ENCODE assay signal across 1 cellular context in genomic region chr5:56350030-56350594, GRCh38.
TF ChIP-seq lines count a peak whose summit lies in the region.

No MANE protein-coding gene starts in this region.

TF ChIP-seq in SK-N-SH, 30 proteins besides CTCF, POLR2A, EP300 and RAD21 (continued from another document):
- TF ChIP-seq REST (IDR thresholded peaks at IDR 0.05; ENCODE audit: low read depth, low read length) (no peak), CHD2 (IDR thresholded peaks at IDR 0.05; ENCODE audit: low read length, partially characterized antibody) (no peak), SIN3A (IDR thresholded peaks at IDR 0.05; ENCODE audit: borderline replicate concordance, low read depth, low read length) (no peak), USF1 (IDR thresholded peaks at IDR 0.05; ENCODE audit: borderline replicate concordance, low read depth) (no peak), RXRA (IDR thresholded peaks at IDR 0.05; ENCODE audit: borderline replicate concordance, low read depth) (no peak), USF2 (IDR thresholded peaks at IDR 0.05; ENCODE audit: borderline replicate concordance, low read depth, low read length) (no peak), YY1 (IDR thresholded peaks at IDR 0.05; ENCODE audit: low read depth) (no peak)
